26 cellular contexts compared by ENCODE assay signal in genomic region chr5:166991586-166991985, GRCh38. TPM values are rescaled to one million over a fixed set of nuclear protein-coding genes. Genes with fewer than 3 reads are reported as not detected.
"Had no signal": no experiment of that assay in that cellular context is flagged by ENCODE, and none has a peak within 500 bp of the region (broad histone marks: within the 10 kb centered on the region; RNA-seq: fewer than 3 reads in every experiment).

No MANE protein-coding gene starts in this region.

- H3K4me1 Mint-ChIP-seq: memory B cell; naive thymus-derived CD4-positive, alpha-beta T cell; stimulated activated naive B cell treated with anti-CD40 and anti-IgM and Interleukin-4, amounts not matched to agents 10 μg/mL and 1 μg/mL and 100 μg/mL, for 72 hours had no signal

- H3K27ac Mint-ChIP-seq: memory B cell; naive thymus-derived CD4-positive, alpha-beta T cell; natural killer cell treated with Interleukin-12 subunit alpha and Interleukin-12 subunit beta and Interleukin-15 and Interleukin-18, amount 100 ng/mL, for 72 hours; progenitor cell of endocrine pancreas; stimulated activated naive B cell treated with anti-CD40 and anti-IgM and Interleukin-4, amounts not matched to agents 10 μg/mL and 1 μg/mL and 100 μg/mL, for 72 hours had no signal

- H3K36me3 ChIP-seq: left ventricle myocardium inferior, stomach, suprapubic skin, thoracic aorta, tibial artery, upper lobe of right lung had no signal

- H3K4me1 ChIP-seq: left ventricle myocardium inferior, parathyroid adenoma, upper lobe of right lung had no signal

- H3K27me3 ChIP-seq: stomach, suprapubic skin, tibial artery, upper lobe of right lung had no signal

- H3K9ac ChIP-seq: parathyroid adenoma had no signal

- ATAC-seq: mucosa of descending colon; naive thymus-derived CD4-positive, alpha-beta T cell; natural killer cell treated with Interleukin-12 subunit alpha and Interleukin-12 subunit beta and Interleukin-15 and Interleukin-18, amount 100 ng/mL, for 72 hours; right cardiac atrium; sciatic nerve; stimulated activated naive B cell treated with anti-CD40 and anti-IgM and Interleukin-4, amounts not matched to agents 10 μg/mL and 1 μg/mL and 100 μg/mL, for 72 hours; stimulated activated naive CD8-positive, alpha-beta T cell treated with anti-CD3 and anti-CD28 coated beads, Interleukin-15, Interleukin-2, amounts not matched to agents 100 U/mL and 50 U/mL, for 24 hours; upper lobe of right lung had no signal

- H2AFZ ChIP-seq: parathyroid adenoma had no signal

- H3K9me3 ChIP-seq: left ventricle myocardium inferior, mucosa of descending colon, stomach, suprapubic skin, thoracic aorta, tibial artery, upper lobe of right lung had no signal

- H3K9me3 Mint-ChIP-seq: memory B cell had no signal

- H3K4me3 ChIP-seq: left ventricle myocardium inferior, lung, mucosa of descending colon, skin epidermis, stomach, suprapubic skin, thoracic aorta, tibial artery, upper lobe of right lung had no signal

- H3K79me2 ChIP-seq: parathyroid adenoma had no signal

- H3K4me3 Mint-ChIP-seq: memory B cell; naive thymus-derived CD4-positive, alpha-beta T cell; natural killer cell treated with Interleukin-12 subunit alpha and Interleukin-12 subunit beta and Interleukin-15 and Interleukin-18, amount 100 ng/mL, for 72 hours; stimulated activated naive B cell treated with anti-CD40 and anti-IgM and Interleukin-4, amounts not matched to agents 10 μg/mL and 1 μg/mL and 100 μg/mL, for 72 hours had no signal

- H3K36me3 Mint-ChIP-seq: memory B cell; naive thymus-derived CD4-positive, alpha-beta T cell; natural killer cell treated with Interleukin-12 subunit alpha and Interleukin-12 subunit beta and Interleukin-15 and Interleukin-18, amount 100 ng/mL, for 72 hours; stimulated activated naive B cell treated with anti-CD40 and anti-IgM and Interleukin-4, amounts not matched to agents 10 μg/mL and 1 μg/mL and 100 μg/mL, for 72 hours had no signal

- H3K27me3 Mint-ChIP-seq: memory B cell; naive thymus-derived CD4-positive, alpha-beta T cell; natural killer cell treated with Interleukin-12 subunit alpha and Interleukin-12 subunit beta and Interleukin-15 and Interleukin-18, amount 100 ng/mL, for 72 hours; stimulated activated naive B cell treated with anti-CD40 and anti-IgM and Interleukin-4, amounts not matched to agents 10 μg/mL and 1 μg/mL and 100 μg/mL, for 72 hours had no signal

- H3K27ac ChIP-seq: left ventricle myocardium inferior, parathyroid adenoma, skin epidermis, suprapubic skin, thoracic aorta, tibial artery, upper lobe of right lung had no signal

- DNase-seq: islet precursor cell; left ventricle myocardium inferior; midbrain; mucosa of descending colon; naive thymus-derived CD4-positive, alpha-beta T cell; nucleus accumbens; right cardiac atrium; stimulated activated CD4-positive, alpha-beta T cell treated with anti-CD3 and anti-CD28 coated beads, Interleukin-12 subunit alpha, Interleukin-12 subunit beta, amount 100 ng/mL, for 4 hours; stimulated activated CD4-positive, alpha-beta T cell treated with anti-CD3 and anti-CD28 coated beads, Interleukin-15, amount 100 ng/mL, for 24 hours; stimulated activated CD4-positive, alpha-beta T cell treated with anti-CD3 and anti-CD28 coated beads, Interleukin-2, amount 100 ng/mL, for 24 hours; stimulated activated CD4-positive, alpha-beta T cell treated with anti-CD3 and anti-CD28 coated beads, Interleukin-4, amount 100 ng/mL, for 1 hour; stimulated activated naive B cell treated with anti-CD40 and anti-IgM and Interleukin-4, amounts not matched to agents 10 μg/mL and 1 μg/mL and 100 μg/mL, for 72 hours; stimulated activated naive CD8-positive, alpha-beta T cell treated with anti-CD3 and anti-CD28 coated beads, Interleukin-15, Interleukin-2, amounts not matched to agents 100 U/mL and 50 U/mL, for 24 hours; stomach; tibial artery; trophoblast cell; upper lobe of right lung had no signal

RNA-seq across cellular contexts. Expression of gene TENM2, which starts 12.8 kb away (rescaled TPM):
- total RNA-seq: naive thymus-derived CD4-positive, alpha-beta T cell; natural killer cell treated with Interleukin-12 subunit alpha and Interleukin-12 subunit beta and Interleukin-15 and Interleukin-18, amount 100 ng/mL, for 72 hours had no signal
